ENCODE assay signal across 11 cellular contexts in the genomic region with DNA sequence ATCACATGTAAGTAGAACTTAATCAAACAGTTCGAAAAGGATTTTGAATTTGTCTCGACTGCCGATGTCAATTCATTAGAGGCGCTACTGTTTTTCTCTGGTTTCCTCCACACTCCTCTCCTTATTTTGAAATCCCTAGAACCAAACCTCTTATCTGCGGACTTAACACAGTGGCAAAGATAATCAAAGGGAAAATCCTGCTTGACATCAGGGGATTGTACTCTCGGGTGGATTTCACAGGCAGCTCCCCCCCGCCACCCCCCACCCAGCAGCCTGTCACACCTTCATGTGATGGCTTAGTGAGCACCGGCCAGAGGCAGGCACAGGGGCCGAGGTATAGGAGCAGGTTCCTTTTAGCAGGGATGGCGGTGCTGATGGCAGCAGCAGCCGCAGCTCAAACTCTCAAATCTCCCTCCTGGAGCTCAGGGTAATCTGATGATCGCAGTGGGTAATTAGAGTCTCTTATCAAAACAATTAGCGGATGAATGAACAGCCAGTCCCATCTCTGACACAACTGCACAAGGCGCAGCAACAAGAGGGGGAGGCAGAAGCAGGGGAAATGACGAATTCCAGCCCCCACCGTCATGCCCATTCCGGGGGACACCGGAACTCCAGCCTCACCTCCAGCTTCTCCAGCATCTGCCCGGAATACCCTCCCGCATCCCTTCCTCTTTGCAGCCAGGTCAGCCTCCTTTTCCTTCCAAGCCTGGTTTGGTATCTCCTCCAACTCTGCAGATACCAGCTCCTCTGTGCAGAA.
DNase-seq lines count a peak whose midpoint lies in the region; ATAC-seq, FAIRE-seq and TF ChIP-seq lines count a peak whose summit lies in the region.
"Had no signal": no experiment of that assay in that cellular context is flagged by ENCODE, and none has a peak within 500 bp of the region (broad histone marks: within the 10 kb centered on the region; RNA-seq: fewer than 3 reads in every experiment).

No MANE protein-coding gene starts in this region.

- H3K4me3 ChIP-seq in iPS-15b (ENCODE audit: low read depth, low read length) (no peak overlapping the region), gastrocnemius medialis (no peak overlapping the region)
- H3K4me3 ChIP-seq: GM23248 had no signal

- peak overlapping the region; percentile 10 for H3K9ac ChIP-seq in iPS-15b (ENCODE audit: low read depth, low read length)
- H3K9ac ChIP-seq: GM23248 had no signal

- no peaks in the 10 kb centered on the region for H3K27me3 ChIP-seq in iPS-15b (ENCODE audit: control insufficient read depth, insufficient read depth, low read length)
- no peaks in the 10 kb centered on the region for H3K27me3 ChIP-seq in gastrocnemius medialis

- peaks cover 65% of the 10 kb centered on the region for H3K4me1 ChIP-seq in iPS-15b (ENCODE audit: control insufficient read depth, insufficient read depth, low read length)
- peaks cover 83 to 85% of the 10 kb centered on the region in 2 donors for H3K4me1 ChIP-seq in gastrocnemius medialis

- no peak for FAIRE-seq in urothelium cell line (lab: Jason Lieb, UNC)

- DNase-seq in HEK293T (ENCODE audit: extremely low spot score), result peak; percentile 57
- no peak for DNase-seq in RWPE1 (ENCODE audit: low spot score)
- no peak for DNase-seq in gastrocnemius medialis
- DNase-seq in urothelium cell line (ENCODE audit: low spot score), result no peak
- no peak for DNase-seq in T1000 (lab: John Stamatoyannopoulos, UW)
- no peak for DNase-seq in HuH-7.5 (ENCODE audit: low spot score)
- DNase-seq: activated CD4-positive, alpha-beta T cell treated with anti-CD3 and anti-CD28 coated beads, Interleukin-2, amount 50 U/mL, for 4 hours; DND-41; GM23248 had no signal

- CTCF ChIA-PET in HEK293T (lab: Yijun Ruan, JAX) (interaction anchor here (0.6 to 1.1 kb wide), 3 partner anchors 14 to 161 kb away, joined by 3 to 4 read pairs (median 3); no protein-coding TSS in a partner anchor), RWPE1 (lab: Yijun Ruan, JAX) (interaction anchor here (0.5 to 1.3 kb wide), 2 partner anchors 163 to 626 kb away, joined by 3 read pairs; no protein-coding TSS in a partner anchor)

- ATAC-seq in gastrocnemius medialis, result no peak
- ATAC-seq in GM18907 (IDR thresholded peaks at IDR 0.05; ENCODE audit: unreplicated experiment), result no peak

- in situ Hi-C loops in gastrocnemius medialis (cut with MboI; ENCODE audit: low sequenced_read_pairs in 4 of 4), result no loop called here

- no peaks in the 10 kb centered on the region for H3K9me3 ChIP-seq in iPS-15b (ENCODE audit: control insufficient read depth, insufficient read depth, low read length)
- H3K9me3 ChIP-seq in gastrocnemius medialis, result no peaks in the 10 kb centered on the region

- intact Hi-C loops in gastrocnemius medialis (cut with DNase I; ENCODE audit: low total_unique reads), result loop anchor here (2.0 kb wide), 1 partner anchor 15 kb away; no protein-coding TSS in a partner anchor

- H3K36me3 ChIP-seq in iPS-15b (ENCODE audit: control insufficient read depth, insufficient read depth, low read length) (peaks cover 2% of the 10 kb centered on the region), gastrocnemius medialis (no peaks in the 10 kb centered on the region)

- TF ChIP-seq CTCF in RWPE1 (conservative IDR thresholded peaks at IDR 0.05; ENCODE audit: low read depth) (no peak), gastrocnemius medialis (IDR thresholded peaks at IDR 0.05 in 4 of 5, conservative IDR thresholded peaks at IDR 0.05 in 1 of 5) (no peak)

- TF ChIP-seq POLR2A in gastrocnemius medialis (IDR thresholded peaks at IDR 0.05), result no peak

- POLR2A ChIA-PET in HEK293T (lab: Yijun Ruan, JAX), result interaction anchor here (1.7 kb wide), 2 partner anchors 9 to 80 kb away, joined by 5 read pairs; a partner anchor contains a TSS
- POLR2A ChIA-PET in RWPE1 (lab: Yijun Ruan, JAX; ENCODE audit: low non-redundant PET), result no interaction called here

- 0 out of 2 replicates have a peak overlapping the region, but pooled peaks have one; percentile 5 for H3K27ac ChIP-seq in RWPE1
- H3K27ac ChIP-seq in gastrocnemius medialis, result peak overlapping the region; percentile 65 to 81 (median 74)
- H3K27ac ChIP-seq: GM23248 had no signal

TF ChIP-seq in HEK293T, 16 proteins besides CTCF, POLR2A, EP300 and RAD21:
- no peak for TF ChIP-seq SUZ12 (IDR thresholded peaks at IDR 0.05)
- TF ChIP-seq TARDBP (IDR thresholded peaks at IDR 0.05), result no peak
- TF ChIP-seq ARNT (IDR thresholded peaks at IDR 0.05), result no peak
- no peak for TF ChIP-seq ZNF384 (IDR thresholded peaks at IDR 0.05)
- TF ChIP-seq FOXK2 (IDR thresholded peaks at IDR 0.05), result no peak
- no peak for TF ChIP-seq FOXM1 (IDR thresholded peaks at IDR 0.05; ENCODE audit: borderline replicate concordance)
